Comparison of ENCODE assay signal across 8 cellular contexts in genomic region chr2:229800997-229801754, GRCh38.
A peak's percentile ranks its signal among the peaks of the same experiment; 100 is the strongest.
DNase-seq lines count a peak whose midpoint lies in the region; ATAC-seq and TF ChIP-seq lines count a peak whose summit lies in the region.

No MANE protein-coding gene starts in this region.

- no peak overlapping the region for H3K4me3 ChIP-seq in A673 (ENCODE audit: low read depth, low read length, poor library complexity, severe bottlenecking)
- no peak overlapping the region for H3K4me3 ChIP-seq in HUES6 (ENCODE audit: low read depth, low read length)
- H3K4me3 ChIP-seq in SJCRH30: no peak overlapping the region

- H3K36me3 ChIP-seq in A673 (ENCODE audit: insufficient read depth, low read length, poor library complexity, severe bottlenecking) (peaks cover 55% of the 10 kb centered on the region), HUES6 (ENCODE audit: control insufficient read depth, insufficient read depth, low read length) (peaks cover 80% of the 10 kb centered on the region), SJCRH30 (peaks cover 76% of the 10 kb centered on the region)

- ATAC-seq in GM18502 (IDR thresholded peaks at IDR 0.05; ENCODE audit: poor library complexity, unreplicated experiment): peak; percentile 67

- TSS peak; percentile 3 for BruUV-seq in A673 (replicated peaks; lab: Mats Ljungman, UMichigan)

- CTCF ChIA-PET in A673 (lab: Charles Lee): interaction anchor here (0.6 to 1.6 kb wide), 3 partner anchors 120 to 359 kb away, joined by 3 to 11 read pairs (median 4); no protein-coding TSS in a partner anchor

- peak; percentile 80 for TF ChIP-seq CTCF in A673 (conservative IDR thresholded peaks at IDR 0.05; ENCODE audit: low read depth, low read length)

- intact Hi-C loops in A673 (cut with micrococcal nuclease; ENCODE audit: unreplicated experiment): loop anchor here (1.0 kb wide), 1 partner anchor 121 kb away; the partner anchor contains the start of genes FBXO36 and TRIP12
- intact Hi-C loops in posterior cingulate gyrus (cut with DNase I): loop anchor here (5.0 kb wide), 1 partner anchor 111 kb away; no protein-coding TSS in a partner anchor

- H3K27me3 ChIP-seq in A673 (replicated peaks; ENCODE audit: insufficient read depth, low read depth, low read length, poor library complexity) (no peaks in the 10 kb centered on the region), HUES6 (ENCODE audit: control insufficient read depth, insufficient read depth, low read length) (no peaks in the 10 kb centered on the region), SJCRH30 (no peaks in the 10 kb centered on the region)

- no peak overlapping the region for H3K9ac ChIP-seq in HUES6 (ENCODE audit: low read length)

- H3K27ac ChIP-seq in A673 (ENCODE audit: low read depth, low read length, poor library complexity, severe bottlenecking) (no peak overlapping the region), HUES6 (ENCODE audit: low read depth, low read length) (peak overlapping the region; percentile 31; the same call in 1 of the 2 replicates), SJCRH30 (no peak overlapping the region)

- POLR2A ChIA-PET in A673 (lab: Charles Lee; ENCODE audit: low non-redundant PET): interaction anchor here (0.7 kb wide), 1 partner anchor 126 kb away, joined by 3 read pairs; no protein-coding TSS in a partner anchor

- DNase-seq in A673 (ENCODE audit: low spot score) (peak; percentile 74), SJCRH30 (peak; percentile 53 to 76), glomerular endothelial cell (ENCODE audit: extremely low read depth, low read depth, low spot score) (peak; percentile 64), posterior cingulate gyrus (peak in 7 of 10 donors; percentile 40 to 87 (median 58)), ureter (ENCODE audit: low spot score) (peak; percentile 55)
- peak; percentile 86 for DNase-seq in activated effector memory CD4-positive, alpha-beta T cell treated with anti-CD3 and anti-CD28 coated beads, Interleukin-2, amount 50 U/mL, for 16 hours

- no peaks in the 10 kb centered on the region for H3K9me3 ChIP-seq in A673 (ENCODE audit: low read depth, low read length, poor library complexity, severe bottlenecking)
- H3K9me3 ChIP-seq in HUES6 (ENCODE audit: control insufficient read depth, insufficient read depth, low read depth, low read length): no peaks in the 10 kb centered on the region
- no peaks in the 10 kb centered on the region for H3K9me3 ChIP-seq in SJCRH30 (replicated peaks)

- H3K4me1 ChIP-seq in A673 (ENCODE audit: insufficient read depth, low read length, poor library complexity, severe bottlenecking) (no peaks in the 10 kb centered on the region), HUES6 (ENCODE audit: control insufficient read depth, insufficient read depth, low read length) (0 out of 2 replicates have a peak, but pooled peaks cover 4% of the 10 kb centered on the region), SJCRH30 (0 out of 2 replicates have a peak, but pooled peaks cover 6% of the 10 kb centered on the region)
